Comparison of ENCODE assay signal across 2 cellular contexts in the genomic region with DNA sequence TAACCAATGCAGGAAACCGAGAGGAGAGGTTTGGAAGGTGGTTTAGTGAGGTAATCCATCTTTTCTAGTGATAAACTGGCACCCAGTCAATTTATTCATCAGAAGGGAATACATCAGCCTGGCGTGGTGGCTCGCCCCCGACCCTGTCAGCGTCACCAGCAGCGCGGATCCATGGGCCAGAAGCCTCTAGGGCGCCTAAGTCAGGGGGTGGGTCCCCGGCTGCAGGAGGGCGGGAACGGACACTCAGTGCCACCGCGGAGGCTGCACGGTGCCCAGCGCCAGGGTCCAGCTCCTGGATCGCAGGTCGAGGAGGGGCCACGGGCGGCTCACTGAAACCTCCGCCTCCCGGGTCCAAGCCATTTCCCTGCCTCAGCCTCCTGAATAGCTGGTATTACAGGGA.
TF ChIP-seq lines count a peak whose summit lies in the region.

No MANE protein-coding gene starts in this region.

TF ChIP-seq in SK-N-SH, 30 proteins besides CTCF, POLR2A, EP300 and RAD21 (continued from another document):
- TF ChIP-seq, protein P1, sequence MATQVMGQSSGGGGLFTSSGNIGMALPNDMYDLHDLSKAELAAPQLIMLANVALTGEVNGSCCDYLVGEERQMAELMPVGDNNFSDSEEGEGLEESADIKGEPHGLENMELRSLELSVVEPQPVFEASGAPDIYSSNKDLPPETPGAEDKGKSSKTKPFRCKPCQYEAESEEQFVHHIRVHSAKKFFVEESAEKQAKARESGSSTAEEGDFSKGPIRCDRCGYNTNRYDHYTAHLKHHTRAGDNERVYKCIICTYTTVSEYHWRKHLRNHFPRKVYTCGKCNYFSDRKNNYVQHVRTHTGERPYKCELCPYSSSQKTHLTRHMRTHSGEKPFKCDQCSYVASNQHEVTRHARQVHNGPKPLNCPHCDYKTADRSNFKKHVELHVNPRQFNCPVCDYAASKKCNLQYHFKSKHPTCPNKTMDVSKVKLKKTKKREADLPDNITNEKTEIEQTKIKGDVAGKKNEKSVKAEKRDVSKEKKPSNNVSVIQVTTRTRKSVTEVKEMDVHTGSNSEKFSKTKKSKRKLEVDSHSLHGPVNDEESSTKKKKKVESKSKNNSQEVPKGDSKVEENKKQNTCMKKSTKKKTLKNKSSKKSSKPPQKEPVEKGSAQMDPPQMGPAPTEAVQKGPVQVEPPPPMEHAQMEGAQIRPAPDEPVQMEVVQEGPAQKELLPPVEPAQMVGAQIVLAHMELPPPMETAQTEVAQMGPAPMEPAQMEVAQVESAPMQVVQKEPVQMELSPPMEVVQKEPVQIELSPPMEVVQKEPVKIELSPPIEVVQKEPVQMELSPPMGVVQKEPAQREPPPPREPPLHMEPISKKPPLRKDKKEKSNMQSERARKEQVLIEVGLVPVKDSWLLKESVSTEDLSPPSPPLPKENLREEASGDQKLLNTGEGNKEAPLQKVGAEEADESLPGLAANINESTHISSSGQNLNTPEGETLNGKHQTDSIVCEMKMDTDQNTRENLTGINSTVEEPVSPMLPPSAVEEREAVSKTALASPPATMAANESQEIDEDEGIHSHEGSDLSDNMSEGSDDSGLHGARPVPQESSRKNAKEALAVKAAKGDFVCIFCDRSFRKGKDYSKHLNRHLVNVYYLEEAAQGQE (IDR thresholded peaks at IDR 0.05; ENCODE audit: low read depth, low read length), result no peak
- TF ChIP-seq NRF1 (IDR thresholded peaks at IDR 0.05; ENCODE audit: low read depth, low read length) (no peak), ELF1 (IDR thresholded peaks at IDR 0.05) (no peak)

TF ChIP-seq in SK-N-SH treated with all-trans-retinoic acid at 6 μM for 48 hours, 23 proteins besides CTCF, POLR2A, EP300 and RAD21 (continued from another document):
- TF ChIP-seq, protein P2, sequence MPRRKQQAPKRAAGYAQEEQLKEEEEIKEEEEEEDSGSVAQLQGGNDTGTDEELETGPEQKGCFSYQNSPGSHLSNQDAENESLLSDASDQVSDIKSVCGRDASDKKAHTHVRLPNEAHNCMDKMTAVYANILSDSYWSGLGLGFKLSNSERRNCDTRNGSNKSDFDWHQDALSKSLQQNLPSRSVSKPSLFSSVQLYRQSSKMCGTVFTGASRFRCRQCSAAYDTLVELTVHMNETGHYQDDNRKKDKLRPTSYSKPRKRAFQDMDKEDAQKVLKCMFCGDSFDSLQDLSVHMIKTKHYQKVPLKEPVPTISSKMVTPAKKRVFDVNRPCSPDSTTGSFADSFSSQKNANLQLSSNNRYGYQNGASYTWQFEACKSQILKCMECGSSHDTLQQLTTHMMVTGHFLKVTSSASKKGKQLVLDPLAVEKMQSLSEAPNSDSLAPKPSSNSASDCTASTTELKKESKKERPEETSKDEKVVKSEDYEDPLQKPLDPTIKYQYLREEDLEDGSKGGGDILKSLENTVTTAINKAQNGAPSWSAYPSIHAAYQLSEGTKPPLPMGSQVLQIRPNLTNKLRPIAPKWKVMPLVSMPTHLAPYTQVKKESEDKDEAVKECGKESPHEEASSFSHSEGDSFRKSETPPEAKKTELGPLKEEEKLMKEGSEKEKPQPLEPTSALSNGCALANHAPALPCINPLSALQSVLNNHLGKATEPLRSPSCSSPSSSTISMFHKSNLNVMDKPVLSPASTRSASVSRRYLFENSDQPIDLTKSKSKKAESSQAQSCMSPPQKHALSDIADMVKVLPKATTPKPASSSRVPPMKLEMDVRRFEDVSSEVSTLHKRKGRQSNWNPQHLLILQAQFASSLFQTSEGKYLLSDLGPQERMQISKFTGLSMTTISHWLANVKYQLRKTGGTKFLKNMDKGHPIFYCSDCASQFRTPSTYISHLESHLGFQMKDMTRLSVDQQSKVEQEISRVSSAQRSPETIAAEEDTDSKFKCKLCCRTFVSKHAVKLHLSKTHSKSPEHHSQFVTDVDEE (CRISPR knock-in tag; IDR thresholded peaks at IDR 0.05), result no peak
TF ChIP-seq in SK-N-SH treated with all-trans-retinoic acid at 6 μM for 48 hours: peak in this region for 0.
